ENCODE assay signal across 12 cellular contexts in genomic region chr14:103828315-103828967, GRCh38. TPM values are rescaled to one million over a fixed set of nuclear protein-coding genes. Genes with fewer than 3 reads are reported as not detected.
DNase-seq lines count a peak whose midpoint lies in the region; ATAC-seq and TF ChIP-seq lines count a peak whose summit lies in the region.
"Had no signal": no experiment of that assay in that cellular context is flagged by ENCODE, and none has a peak within 500 bp of the region (broad histone marks: within the 10 kb centered on the region; RNA-seq: fewer than 3 reads in every experiment).

No MANE protein-coding gene starts in this region.

- WGBS in transverse colon (ENCODE audit: low coverage in 1 of 2), 2 donors: 59 to 75% methylated on average over 7 to 9 of the region's 9 CpGs
- 50 to 66% methylated on average over 9 of the region's 9 CpGs for WGBS in upper lobe of left lung, 2 donors

- H3K27me3 ChIP-seq in left lung (no peaks in the 10 kb centered on the region), transverse colon (no peaks in the 10 kb centered on the region), upper lobe of left lung (no peaks in the 10 kb centered on the region)
- H3K27me3 ChIP-seq: BLaER1 had no signal

- H3K4me3 Mint-ChIP-seq in chondrocyte (ENCODE audit: unreplicated experiment): no peak overlapping the region

- intact Hi-C loops in Right ventricle myocardium inferior (cut with DNase I): no loop called here
- intact Hi-C loops in cardiac septum (cut with DNase I): no loop called here
- intact Hi-C loops in left lung (cut with DNase I): no loop called here
- intact Hi-C loops in transverse colon (cut with DNase I; ENCODE audit: low total_unique reads): no loop called here

- no peaks in the 10 kb centered on the region for H3K36me3 Mint-ChIP-seq in chondrocyte (ENCODE audit: low read depth)

- in situ Hi-C loops in transverse colon (cut with MboI; ENCODE audit: low pct_ligation_motif_present in 1 of 4, low pct_unique_long_range_greater_than_20kb in 1 of 4, low sequenced_read_pairs in 3 of 4): no loop called here

- H3K9me3 ChIP-seq in left lung (no peaks in the 10 kb centered on the region), transverse colon (no peaks in the 10 kb centered on the region), upper lobe of left lung (no peaks in the 10 kb centered on the region)
- H3K9me3 ChIP-seq: BLaER1 had no signal

- peaks cover 11% of the 10 kb centered on the region for H3K4me1 Mint-ChIP-seq in chondrocyte (ENCODE audit: low read depth)

- H3K36me3 ChIP-seq in left lung: no peaks in the 10 kb centered on the region
- no peaks in the 10 kb centered on the region for H3K36me3 ChIP-seq in transverse colon
- no peaks in the 10 kb centered on the region for H3K36me3 ChIP-seq in upper lobe of left lung
- H3K36me3 ChIP-seq: BLaER1 had no signal

- H3K4me1 ChIP-seq in left lung: peaks cover 8 to 23% of the 10 kb centered on the region in 2 donors
- H3K4me1 ChIP-seq in transverse colon: peaks cover 0 to 34% (median 18%) of the 10 kb centered on the region in 4 donors
- peaks cover 20 to 49% (median 26%) of the 10 kb centered on the region in 4 donors for H3K4me1 ChIP-seq in upper lobe of left lung
- H3K4me1 ChIP-seq: BLaER1 had no signal

- H3K9me3 Mint-ChIP-seq in chondrocyte (ENCODE audit: low read depth): no peaks in the 10 kb centered on the region

- DNase-seq in Right ventricle myocardium inferior (ENCODE audit: missing footprints) (no peak), cardiac septum (ENCODE audit: low spot score) (no peak), chondrocyte (ENCODE audit: low spot score) (no peak), left lung (no peak), transverse colon (peak; percentile 23), upper lobe of left lung (no peak), foreskin melanocyte (no peak), C1 segment of cervical spinal cord (lab: John Stamatoyannopoulos, UW) (no peak)
- DNase-seq: H7, left colon, NCI-H1930 had no signal

- TF ChIP-seq CTCF in chondrocyte (IDR thresholded peaks at IDR 0.05) (no peak), left lung (IDR thresholded peaks at IDR 0.05) (no peak), transverse colon (IDR thresholded peaks at IDR 0.05) (no peak), upper lobe of left lung (IDR thresholded peaks at IDR 0.05) (no peak)

- no peak for TF ChIP-seq POLR2A in transverse colon (IDR thresholded peaks at IDR 0.05)
- no peak for TF ChIP-seq POLR2A in upper lobe of left lung (IDR thresholded peaks at IDR 0.05)

- peak overlapping the region; percentile 10 for H3K27ac Mint-ChIP-seq in chondrocyte (ENCODE audit: unreplicated experiment)

- peak; percentile 37 for ATAC-seq in Right ventricle myocardium inferior
- peak; percentile 8 for ATAC-seq in left lung
- no peak for ATAC-seq in upper lobe of left lung (ENCODE audit: low FRiP score in 2 of 2)
- ATAC-seq: left colon had no signal

- H3K27me3 Mint-ChIP-seq in chondrocyte (ENCODE audit: low read depth): no peaks in the 10 kb centered on the region

- H3K27ac ChIP-seq in left lung: peak overlapping the region; percentile 13 to 42
- H3K27ac ChIP-seq in transverse colon: peak overlapping the region in 3 of 4 donors; percentile 25 to 58 (median 44)
- H3K27ac ChIP-seq in upper lobe of left lung: peak overlapping the region in 2 of 4 donors; percentile 4 to 51
- H3K27ac ChIP-seq: BLaER1 had no signal

- no peak overlapping the region for H3K4me3 ChIP-seq in left lung
- H3K4me3 ChIP-seq in transverse colon: no peak overlapping the region
- no peak overlapping the region for H3K4me3 ChIP-seq in upper lobe of left lung
- H3K4me3 ChIP-seq: BLaER1 had no signal

- no peak for TF ChIP-seq EP300 in transverse colon (IDR thresholded peaks at IDR 0.05; ENCODE audit: low read depth)
- no peak for TF ChIP-seq EP300 in upper lobe of left lung (IDR thresholded peaks at IDR 0.05)

RNA-seq across cellular contexts. Expression of gene PPP1R13B, which starts 18.9 kb away (rescaled TPM):
- total RNA-seq in Right ventricle myocardium inferior (101 TPM), cardiac septum (67.8 TPM), chondrocyte (6.6 to 10.1 TPM (median 9.1 TPM) in 3 replicates), left lung (10 to 100 TPM; 48.0 to 57.8 TPM), transverse colon (100 to 1,000 TPM in 1 of 4 donors, 10 to 100 TPM in 3; 31.0 to 109 (median 42.0) TPM), upper lobe of left lung (100 to 1,000 TPM in 1 of 6 donors, 10 to 100 TPM in 5; 37.0 to 117 (median 71.1) TPM)

Comparison
In these comparisons a context has a peak if more than half of its experiments do, and no peak if none do; other contexts are left out.
1. ATAC-seq: peak in Right ventricle myocardium inferior (single experiment) and left lung (single experiment); none in upper lobe of left lung (0 of 2).